ENCODE assay signal across 30 cellular contexts in the genomic region with DNA sequence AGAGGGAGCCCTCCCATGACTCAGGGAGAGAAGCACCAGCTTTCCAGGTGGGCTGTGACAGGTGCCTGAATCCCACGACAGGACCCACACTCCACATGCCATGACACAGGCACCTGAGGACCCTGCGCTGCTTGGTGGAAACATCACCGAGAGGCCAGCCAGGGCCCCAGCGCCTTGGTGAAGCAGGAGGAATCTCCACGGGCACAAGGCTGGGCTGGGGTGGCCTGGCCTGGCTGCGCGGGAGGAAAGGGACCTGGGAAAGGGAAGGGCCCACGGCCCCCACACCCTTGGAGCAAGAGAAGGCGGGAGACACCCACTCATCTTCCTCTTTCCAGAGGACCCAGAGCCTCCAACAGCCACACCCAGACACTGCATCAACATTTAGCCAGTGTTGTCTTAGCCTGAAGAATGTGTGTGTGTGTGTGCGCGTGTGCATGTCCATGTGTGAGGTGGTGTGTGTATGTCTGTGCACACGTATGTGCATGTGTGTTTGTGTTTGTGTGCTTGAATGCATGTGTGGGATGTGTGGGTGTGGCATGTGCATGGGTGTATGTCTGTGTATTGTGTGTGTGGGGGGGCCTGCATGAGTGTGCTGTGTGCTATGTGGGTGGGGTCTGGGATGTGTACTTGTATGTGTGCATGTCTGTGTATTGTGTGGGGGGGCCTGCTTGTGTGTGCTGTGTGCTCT. TPM values are rescaled to one million over a fixed set of nuclear protein-coding genes. Genes with fewer than 3 reads are reported as not detected.
DNase-seq lines count a peak whose midpoint lies in the region; ATAC-seq, FAIRE-seq and TF ChIP-seq lines count a peak whose summit lies in the region.
"Had no signal": no experiment of that assay in that cellular context is flagged by ENCODE, and none has a peak within 500 bp of the region (broad histone marks: within the 10 kb centered on the region; RNA-seq: fewer than 3 reads in every experiment).

No MANE protein-coding gene starts in this region.

- H3K27me3 ChIP-seq in right cardiac atrium (ENCODE audit: control insufficient read depth, insufficient read depth) = no peaks in the 10 kb centered on the region
- H3K27me3 ChIP-seq in body of pancreas = no peaks in the 10 kb centered on the region
- H3K27me3 ChIP-seq: BLaER1 treated with 17β-estradiol and CSF1 and Interleukin-3, amounts not matched to agents 10 nM and 100 nM had no signal

- intact Hi-C loops in right cardiac atrium (cut with DNase I) = loop anchor here in 1 of 4 donors (10.0 kb wide), 1 partner anchor 1112 kb away; no protein-coding TSS in a partner anchor
- intact Hi-C loops in cardiac septum (cut with DNase I) = no loop called here
- intact Hi-C loops in body of pancreas (cut with DNase I) = loop anchor here (10.0 kb wide), 1 partner anchor 298 kb away; no protein-coding TSS in a partner anchor

- H3K36me3 ChIP-seq in body of pancreas (replicated peaks in 1 of 2; ENCODE audit: insufficient read depth in 1 of 2, low read depth in 2 of 2) = no peaks in the 10 kb centered on the region
- H3K36me3 ChIP-seq: BLaER1 treated with 17β-estradiol and CSF1 and Interleukin-3, amounts not matched to agents 10 nM and 100 nM; SJCRH30 had no signal

- TF ChIP-seq CTCF in brain (conservative IDR thresholded peaks at IDR 0.05) = no peak
- no peak for TF ChIP-seq CTCF in glutamatergic neuron (IDR thresholded peaks at IDR 0.05; ENCODE audit: partially characterized antibody, unreplicated experiment)
- no peak for TF ChIP-seq CTCF in body of pancreas (IDR thresholded peaks at IDR 0.05)

- peaks cover 25% of the 10 kb centered on the region for H3K4me1 Mint-ChIP-seq in brain
- H3K4me1 Mint-ChIP-seq in glutamatergic neuron (ENCODE audit: low read depth, unreplicated experiment) = peaks cover 15% of the 10 kb centered on the region

- H3K4me3 Mint-ChIP-seq in brain = peak overlapping the region in 1 of 5 experiments; percentile 51
- H3K4me3 Mint-ChIP-seq in glutamatergic neuron (ENCODE audit: unreplicated experiment) = peak overlapping the region; percentile 16
- H3K4me3 Mint-ChIP-seq: CD4-positive, alpha-beta memory T cell had no signal

- H3K9me3 ChIP-seq in right cardiac atrium (ENCODE audit: control insufficient read depth, low read length) (no peaks in the 10 kb centered on the region), body of pancreas (no peaks in the 10 kb centered on the region)
- H3K9me3 ChIP-seq: A549; BLaER1 treated with 17β-estradiol and CSF1 and Interleukin-3, amounts not matched to agents 10 nM and 100 nM; SJCRH30 had no signal

- H3K9me3 Mint-ChIP-seq in brain = peaks cover 0 to 6% (median 0%) of the 10 kb centered on the region in 5 experiments
- H3K9me3 Mint-ChIP-seq in glutamatergic neuron (ENCODE audit: unreplicated experiment) = peaks cover 2% of the 10 kb centered on the region

- TF ChIP-seq POLR2A in body of pancreas (IDR thresholded peaks at IDR 0.05) (no peak), GM12892 (IDR thresholded peaks at IDR 0.05; ENCODE audit: low read depth, low read length) (no peak)

- H3K27ac ChIP-seq in right cardiac atrium (ENCODE audit: low read length) (no peak overlapping the region), body of pancreas (no peak overlapping the region)
- H3K27ac ChIP-seq: A549; BLaER1 treated with 17β-estradiol and CSF1 and Interleukin-3, amounts not matched to agents 10 nM and 100 nM; SJCRH30 had no signal

- ATAC-seq in right cardiac atrium = no peak
- no peak for ATAC-seq in body of pancreas
- no peak for ATAC-seq in GM18858 (IDR thresholded peaks at IDR 0.05; ENCODE audit: unreplicated experiment)
- ATAC-seq: A549, HCT116, K562, SK-N-SH treated with all-trans-retinoic acid at 6 μM for 48 hours had no signal

- H3K27ac Mint-ChIP-seq in brain = peak overlapping the region; percentile 41 to 82 (median 76)
- H3K27ac Mint-ChIP-seq in glutamatergic neuron (ENCODE audit: unreplicated experiment) = peak overlapping the region; percentile 67

- no peak for FAIRE-seq in GM12892 (lab: Jason Lieb, UNC)
- FAIRE-seq: A549, RCC 7860 had no signal

- WGBS in right cardiac atrium = 73% methylated on average over 12 of the region's 12 CpGs
- 51 to 53% methylated on average over 12 of the region's 12 CpGs for WGBS in body of pancreas, 2 donors

- H3K36me3 Mint-ChIP-seq in brain (no peaks in the 10 kb centered on the region), glutamatergic neuron (ENCODE audit: unreplicated experiment) (no peaks in the 10 kb centered on the region)
- H3K36me3 Mint-ChIP-seq: CD4-positive, alpha-beta memory T cell had no signal

- H3K4me1 ChIP-seq in right cardiac atrium (ENCODE audit: control insufficient read depth, insufficient read depth, low read length) (no peaks in the 10 kb centered on the region), body of pancreas (peaks cover 7% of the 10 kb centered on the region)

- H3K4me3 ChIP-seq in right cardiac atrium (ENCODE audit: low read length) = no peak overlapping the region
- no peak overlapping the region for H3K4me3 ChIP-seq in body of pancreas
- H3K4me3 ChIP-seq: A549; BLaER1 treated with 17β-estradiol and CSF1 and Interleukin-3, amounts not matched to agents 10 nM and 100 nM; K562; SJCRH30 had no signal

- H3K27me3 Mint-ChIP-seq in brain (peaks cover 4% of the 10 kb centered on the region), glutamatergic neuron (ENCODE audit: unreplicated experiment) (peaks cover 10% of the 10 kb centered on the region)

- DNase-seq in right cardiac atrium (peak in 2 of 3 donors; percentile 41 to 46), cardiac septum (ENCODE audit: low spot score) (no peak), glutamatergic neuron (no peak), body of pancreas (no peak), GM12892 (ENCODE audit: insufficient read length) (no peak)
- DNase-seq: AML-193; CD4-positive, alpha-beta memory T cell; DMS53; MV-4-11; NCI-H1105; NCI-H1436 treated with DMSO at 0.1 percent for 48 hours; NCI-H1930; NCI-H2107; NCI-H446; NCI-H524 treated with DMSO at 0.1 percent for 48 hours; NCI-H774 had no signal

RNA-seq across cellular contexts. Expression of a gene that starts 6.3 kb away (rescaled TPM):
- not detected for total RNA-seq in right cardiac atrium
- not detected for polyA plus RNA-seq in right cardiac atrium
- total RNA-seq in cardiac septum = not detected
- 3.5 TPM for polyA plus RNA-seq in brain (ENCODE audit: insufficient read depth, low read depth, low replicate concordance)
- not detected for total RNA-seq in glutamatergic neuron (ENCODE audit: unreplicated experiment)
- total RNA-seq in body of pancreas = not detected
- polyA plus RNA-seq in GM12892 (2012; ENCODE audit: missing spikeins) = not detected
- total RNA-seq: CD4-positive, alpha-beta memory T cell; G401; H4; HT-29; K562; LHCN-M2; MCF 10A; SJCRH30 had no signal
- polyA plus RNA-seq: A549; CD4-positive, alpha-beta memory T cell; K562 had no signal

RNA-seq across cellular contexts. Expression of a gene that starts 10.6 kb away (rescaled TPM):
- total RNA-seq in right cardiac atrium = 100 to 1,000 TPM; 172 to 220 (median 185) TPM
- 618 TPM for polyA plus RNA-seq in right cardiac atrium
- 149 TPM for total RNA-seq in cardiac septum
- 249 TPM for polyA plus RNA-seq in brain (ENCODE audit: insufficient read depth, low read depth, low replicate concordance)
- total RNA-seq in glutamatergic neuron (ENCODE audit: unreplicated experiment) = 121 TPM
- total RNA-seq in body of pancreas = 100 to 1,000 TPM; 170 to 184 TPM
- 109 TPM for polyA plus RNA-seq in GM12892 (2012; ENCODE audit: missing spikeins)

Comparison
In these comparisons a context has a peak if more than half of its experiments do, and no peak if none do; other contexts are left out.
1. DNase-seq: peak in right cardiac atrium (2 of 3); none in cardiac septum (single experiment), glutamatergic neuron (single experiment), body of pancreas (0 of 4) and GM12892 (single experiment).